Comparison of ENCODE assay signal across 8 cellular contexts in the genomic region with DNA sequence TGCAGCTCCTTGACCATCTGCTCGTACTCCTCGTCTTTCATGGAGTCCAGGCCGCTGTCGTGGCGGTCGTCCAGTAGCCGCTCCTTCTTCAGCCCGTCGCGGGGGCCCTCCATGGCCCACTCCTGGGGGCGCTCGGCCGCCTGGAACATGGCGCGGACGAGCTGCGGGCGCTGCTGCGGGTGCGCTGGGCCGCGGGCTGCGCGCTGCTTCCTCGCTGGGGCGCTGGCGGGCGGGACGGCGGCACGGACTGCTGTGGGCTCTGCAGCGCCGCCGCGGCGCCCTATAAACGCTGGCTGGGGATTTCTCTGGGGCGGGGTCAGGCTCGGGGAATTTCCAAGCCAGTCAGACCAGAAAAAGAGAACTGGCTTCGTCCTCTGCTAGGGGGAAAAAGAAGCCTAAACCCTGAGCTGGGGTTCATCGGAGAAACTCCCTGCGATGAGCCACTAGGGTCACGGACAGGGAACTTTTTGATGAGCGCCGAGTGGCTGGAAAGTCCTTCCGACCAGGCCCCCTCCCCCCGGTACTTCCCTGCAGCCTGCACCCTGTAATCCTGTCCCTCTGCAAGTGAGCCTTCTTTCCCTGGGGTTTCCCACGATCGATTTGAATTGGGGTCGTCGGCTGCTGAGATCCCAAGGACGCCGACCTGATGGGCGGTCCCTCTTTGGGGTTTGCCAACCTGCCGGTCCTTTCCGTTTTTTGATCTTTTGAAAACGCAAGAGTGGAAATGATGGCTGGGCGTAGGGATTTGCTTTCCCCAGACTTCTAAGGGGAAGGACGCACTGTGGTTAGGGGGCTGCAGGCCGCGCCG. TPM values are rescaled to one million over a fixed set of nuclear protein-coding genes. Genes with fewer than 3 reads are reported as not detected.
DNase-seq lines count a peak whose midpoint lies in the region; ATAC-seq and TF ChIP-seq lines count a peak whose summit lies in the region.

A gene with protein sequence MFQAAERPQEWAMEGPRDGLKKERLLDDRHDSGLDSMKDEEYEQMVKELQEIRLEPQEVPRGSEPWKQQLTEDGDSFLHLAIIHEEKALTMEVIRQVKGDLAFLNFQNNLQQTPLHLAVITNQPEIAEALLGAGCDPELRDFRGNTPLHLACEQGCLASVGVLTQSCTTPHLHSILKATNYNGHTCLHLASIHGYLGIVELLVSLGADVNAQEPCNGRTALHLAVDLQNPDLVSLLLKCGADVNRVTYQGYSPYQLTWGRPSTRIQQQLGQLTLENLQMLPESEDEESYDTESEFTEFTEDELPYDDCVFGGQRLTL (minus strand): TSS at position 254 of the 808 bp plus-strand sequence. CDS start 105 bp downstream, at position 149.

- DNase-seq in GM03348 (ENCODE audit: low spot score) = peak; percentile 91
- DNase-seq in HAP-1 (ENCODE audit: low spot score in 2 of 2) = peak; percentile 73 to 92
- DNase-seq in M059J (ENCODE audit: low read depth) = peak; percentile 85
- peak; percentile 91 for DNase-seq in SIG-M5 treated with dmso at 0.1 percent for 504 hours (lab: John Stamatoyannopoulos, UW; ENCODE audit: unreplicated experiment)
- DNase-seq in activated gamma-delta T cell treated with Interleukin-2 at 50 U/mL for 16 hours = peak; percentile 90
- DNase-seq in foreskin keratinocyte = peak in 1 of 2 donors; percentile 79
- peak; percentile 80 for DNase-seq in neuronal stem cell (ENCODE audit: low spot score)
- peak; percentile 38 to 91 (median 83) for DNase-seq in substantia nigra (lab: John Stamatoyannopoulos, UW)

- H3K27ac ChIP-seq in foreskin keratinocyte (peak within 1 kb of the TSS; percentile 99), neuronal stem cell (replicated peaks; ENCODE audit: low read length) (peak within 1 kb of the TSS; percentile 93), substantia nigra (ENCODE audit: low read depth, low read length, poor library complexity, severe bottlenecking) (peak within 1 kb of the TSS; percentile 99)

- H3K9ac ChIP-seq in neuronal stem cell (ENCODE audit: low read depth, low read length, poor library complexity) = peak within 1 kb of the TSS; percentile 98

- no peaks in the 10 kb centered on the region for H3K27me3 ChIP-seq in HAP-1 (ENCODE audit: low read depth)
- H3K27me3 ChIP-seq in foreskin keratinocyte = no peaks in the 10 kb centered on the region
- H3K27me3 ChIP-seq in neuronal stem cell (ENCODE audit: control insufficient read depth in 3 of 3, insufficient read depth in 3 of 3, low read depth in 1 of 3, low read length in 3 of 3) = no peaks in the 10 kb centered on the region

- H2AFZ ChIP-seq in neuronal stem cell (ENCODE audit: low read length) = peak within 1 kb of the TSS; percentile 96

- peak within 1 kb of the TSS; percentile 87 for H3K14ac ChIP-seq in neuronal stem cell (ENCODE audit: low read length)

- no peaks in the 10 kb centered on the region for H3K9me3 ChIP-seq in HAP-1
- no peaks in the 10 kb centered on the region for H3K9me3 ChIP-seq in neuronal stem cell (replicated peaks in 1 of 2; ENCODE audit: control insufficient read depth in 2 of 2, insufficient read depth in 1 of 2, low read depth in 1 of 2, low read length in 2 of 2)

- no CpG with 5 or more reads among the region's 62 CpGs for WGBS in neuronal stem cell (ENCODE audit: extremely low coverage in 2 of 2, insufficient read length in 2 of 2, insufficient replicate concordance in 1 of 2), 2 donors

- peak; percentile 70 for ATAC-seq in foreskin keratinocyte

- peak within 1 kb of the TSS; percentile 35 for H4K91ac ChIP-seq in neuronal stem cell (ENCODE audit: low read depth, low read length, poor library complexity)

- no peak within 1 kb of the TSS for H4K8ac ChIP-seq in neuronal stem cell (ENCODE audit: low read depth, low read length)

- peaks cover 2% of the 10 kb centered on the region for H3K79me1 ChIP-seq in neuronal stem cell (ENCODE audit: low read depth, low read length)

- peak; percentile 55 for TF ChIP-seq CTCF in foreskin keratinocyte (conservative IDR thresholded peaks at IDR 0.05)

- peak within 1 kb of the TSS; percentile 67 for H3K4me2 ChIP-seq in neuronal stem cell (ENCODE audit: insufficient read depth, low read length, poor library complexity, severe bottlenecking)

- peak within 1 kb of the TSS; percentile 100 for H3K18ac ChIP-seq in neuronal stem cell (ENCODE audit: low read length)

- H2BK5ac ChIP-seq in neuronal stem cell (ENCODE audit: low read length) = peak within 1 kb of the TSS; percentile 89

- no peak within 1 kb of the TSS for H3K4ac ChIP-seq in neuronal stem cell (ENCODE audit: low read length)

- H2BK15ac ChIP-seq in neuronal stem cell (ENCODE audit: low read length) = peak within 1 kb of the TSS; percentile 55

- H3K4me1 ChIP-seq in HAP-1 (peaks cover 32% of the 10 kb centered on the region), foreskin keratinocyte (peaks cover 15% of the 10 kb centered on the region), neuronal stem cell (ENCODE audit: control insufficient read depth in 2 of 2, insufficient read depth in 1 of 2, low read depth in 1 of 2, low read length in 2 of 2) (peaks cover 7 to 12% of the 10 kb centered on the region in 2 donors)

- no peak within 1 kb of the TSS for H2BK120ac ChIP-seq in neuronal stem cell (ENCODE audit: low read depth, low read length)

- in situ Hi-C loops in HAP-1 (cut with MboI; ENCODE audit: low sequenced_read_pairs) = loop anchor here (25.0 kb wide), 1 partner anchor 842 kb away; no protein-coding TSS in a partner anchor

- H3K36me3 ChIP-seq in HAP-1 (replicated peaks) (peaks cover 36% of the 10 kb centered on the region), neuronal stem cell (replicated peaks in 1 of 2; ENCODE audit: control insufficient read depth in 2 of 2, insufficient read depth in 2 of 2, low read length in 2 of 2) (peaks cover 19 to 38% of the 10 kb centered on the region in 2 donors)

- no peak within 1 kb of the TSS for H2BK12ac ChIP-seq in neuronal stem cell (ENCODE audit: low read length)

- H2AK5ac ChIP-seq in neuronal stem cell (ENCODE audit: low read depth, low read length) = peak within 1 kb of the TSS; percentile 67

- peak within 1 kb of the TSS; percentile 86 for H3K4me3 ChIP-seq in HAP-1
- H3K4me3 ChIP-seq in neuronal stem cell (ENCODE audit: low read length in 2 of 2) = peak within 1 kb of the TSS; percentile 77 to 98

- H3K23ac ChIP-seq in neuronal stem cell (ENCODE audit: low read depth, low read length, poor library complexity) = peak within 1 kb of the TSS; percentile 99

RNA-seq across cellular contexts. Expression of the gene that starts here (rescaled TPM):
- 102 and 103 TPM in 2 replicates for total RNA-seq in M059J (2014; rRNA removed; shearing (Covaris generic))
- total RNA-seq in foreskin keratinocyte = 83.7 and 106 TPM in 2 replicates
- 60.0 and 69.6 TPM in 2 replicates for polyA plus RNA-seq in foreskin keratinocyte
- 18.9 TPM for polyA plus RNA-seq in neuronal stem cell (2013, experiment 1 of 2)
- polyA plus RNA-seq in neuronal stem cell (2013, experiment 2 of 2) = 19.1 TPM
